In genomic region chr10:122141821-122142651, GRCh38 we compare ENCODE assay signal across 8 cellular contexts.
DNase-seq lines count a peak whose midpoint lies in the region; ATAC-seq, FAIRE-seq and TF ChIP-seq lines count a peak whose summit lies in the region.
"Had no signal": no experiment of that assay in that cellular context is flagged by ENCODE, and none has a peak within 500 bp of the region (broad histone marks: within the 10 kb centered on the region; RNA-seq: fewer than 3 reads in every experiment).

No MANE protein-coding gene starts in this region.

- TF ChIP-seq EP300 in HepG2 (IDR thresholded peaks at IDR 0.05; ENCODE audit: low read depth in 2 of 2, low read length in 2 of 2) (no peak), HepG2 (CRISPR knock-in tag; IDR thresholded peaks at IDR 0.05; ENCODE audit: borderline replicate concordance) (no peak)

- H3K4me3 ChIP-seq in mammary epithelial cell (replicated peaks in 1 of 3; ENCODE audit: insufficient read depth in 1 of 3, low read depth in 2 of 3, low read length in 3 of 3) (no peak overlapping the region), HepG2 (replicated peaks in 1 of 3; ENCODE audit: insufficient read depth in 1 of 3, low read depth in 2 of 3, low read length in 3 of 3) (no peak overlapping the region), thymus (ENCODE audit: low read length) (no peak overlapping the region)

- H2AFZ ChIP-seq in mammary epithelial cell (ENCODE audit: low read depth, low read length) (no peak overlapping the region), HepG2 (ENCODE audit: low read length) (no peak overlapping the region)

- TF ChIP-seq CTCF in mammary epithelial cell (conservative IDR thresholded peaks at IDR 0.05 in 1 of 2, IDR thresholded peaks at IDR 0.05 in 1 of 2; ENCODE audit: extremely low read depth in 1 of 2, insufficient read depth in 1 of 2, low read depth in 1 of 2, low read length in 2 of 2): no peak
- no peak for TF ChIP-seq CTCF in HepG2 (CRISPR knock-in tag; IDR thresholded peaks at IDR 0.05)

- POLR2A ChIA-PET in HepG2 (lab: Yijun Ruan, JAX): interaction anchor here (1.3 kb wide), 1 partner anchor 36 kb away, joined by 3 read pairs; no protein-coding TSS in a partner anchor

- intact Hi-C loops in mammary epithelial cell (cut with micrococcal nuclease) (loop anchor here (2.0 kb wide), 1 partner anchor 29 kb away; no protein-coding TSS in a partner anchor), HepG2 (cut with micrococcal nuclease; ENCODE audit: unreplicated experiment) (loop anchor here (10.0 kb wide), 1 partner anchor 123 kb away; no protein-coding TSS in a partner anchor)

- peaks cover 6% of the 10 kb centered on the region for H3K36me3 ChIP-seq in mammary epithelial cell (ENCODE audit: insufficient read depth, low read length)
- peaks cover 14 to 30% of the 10 kb centered on the region in 2 experiments for H3K36me3 ChIP-seq in HepG2 (replicated peaks in 1 of 2; ENCODE audit: control insufficient read depth in 1 of 2, insufficient read depth in 2 of 2, low read length in 2 of 2)
- no peaks in the 10 kb centered on the region for H3K36me3 ChIP-seq in thymus (ENCODE audit: control insufficient read depth, insufficient read depth)

- peak; percentile 68 for DNase-seq in M059J (ENCODE audit: low read depth)
- DNase-seq in mammary epithelial cell: peak; percentile 44
- no peak for DNase-seq in HepG2 (ENCODE audit: low spot score)
- DNase-seq in CD1c-positive myeloid dendritic cell (ENCODE audit: extremely low spot score): no peak
- no peak for DNase-seq in stimulated activated CD4-positive, alpha-beta T cell treated with anti-CD3 and anti-CD28 coated beads, Interleukin-4, amount 100 ng/mL, for 1 hour

- 65% methylated on average over 12 of the region's 15 CpGs for WGBS in mammary epithelial cell (ENCODE audit: low coverage, missing lambda C conversion rate)
- 91% methylated on average over 8 of the region's 15 CpGs for WGBS in HepG2 (ENCODE audit: low lambda C conversion rate)
- 85% methylated on average over 15 of the region's 15 CpGs for WGBS in thymus

- TF ChIP-seq POLR2A in HepG2 (IDR thresholded peaks at IDR 0.05; ENCODE audit: insufficient read depth in 1 of 2, low read depth in 2 of 2, low read length in 2 of 2): no peak

- dilution Hi-C loops in mammary epithelial cell (cut with HindIII; ENCODE audit: low sequenced_read_pairs): loop anchor here (5.0 kb wide), 1 partner anchor 55 kb away; no protein-coding TSS in a partner anchor

- ATAC-seq in HepG2: peak; percentile 44
- no peak for ATAC-seq in HG03565 (IDR thresholded peaks at IDR 0.05; ENCODE audit: unreplicated experiment)

- BruUV-seq in mammary epithelial cell (replicated peaks; lab: Mats Ljungman, UMichigan) (no TSS peak), HepG2 (replicated peaks; lab: Mats Ljungman, UMichigan) (no TSS peak)

- H3K9ac ChIP-seq in mammary epithelial cell (ENCODE audit: insufficient read depth, low read length) (no peak overlapping the region), HepG2 (ENCODE audit: insufficient read depth, low read depth, low read length) (no peak overlapping the region)

- peaks cover 39% of the 10 kb centered on the region for H3K4me1 ChIP-seq in mammary epithelial cell (ENCODE audit: insufficient read depth, low read length)
- peaks cover 25% of the 10 kb centered on the region for H3K4me1 ChIP-seq in HepG2 (ENCODE audit: insufficient read depth, low read length)
- no peaks in the 10 kb centered on the region for H3K4me1 ChIP-seq in thymus (ENCODE audit: control insufficient read depth, insufficient read depth, low read length)

- in situ Hi-C loops in mammary epithelial cell (cut with MboI; ENCODE audit: low sequenced_read_pairs in 2 of 2): no loop called here
- in situ Hi-C loops in HepG2 (cut with HindIII; ENCODE audit: extremely low pct_ligation_motif_present, low pct_unique_long_range_greater_than_20kb): no loop called here

- H3K79me2 ChIP-seq in mammary epithelial cell (ENCODE audit: insufficient read depth, low read length) (peaks cover 29% of the 10 kb centered on the region), HepG2 (ENCODE audit: insufficient read depth, low read length) (peaks cover 7% of the 10 kb centered on the region)

- H3K4me2 ChIP-seq in mammary epithelial cell (ENCODE audit: insufficient read depth, low read depth, low read length) (peak overlapping the region; percentile 49), HepG2 (ENCODE audit: low read depth, low read length) (no peak overlapping the region)

- no peak for TF ChIP-seq RAD21 in HepG2 (CRISPR knock-in tag; IDR thresholded peaks at IDR 0.05)

- CTCF ChIA-PET in mammary epithelial cell (lab: Charles Lee; ENCODE audit: low non-redundant PET): no interaction called here
- CTCF ChIA-PET in HepG2 (lab: Yijun Ruan, JAX; ENCODE audit: low intra/inter-chr PET ratio, low total read pairs): no interaction called here

- H3K9me3 ChIP-seq in mammary epithelial cell (replicated peaks; ENCODE audit: insufficient read depth, low read length) (no peaks in the 10 kb centered on the region), HepG2 (ENCODE audit: low read length) (no peaks in the 10 kb centered on the region), thymus (ENCODE audit: control insufficient read depth) (no peaks in the 10 kb centered on the region)

- H4K20me1 ChIP-seq in mammary epithelial cell (ENCODE audit: insufficient read depth, low read length) (no peaks in the 10 kb centered on the region), HepG2 (ENCODE audit: insufficient read depth, low read length) (peaks cover 22% of the 10 kb centered on the region)

- H3K27me3 ChIP-seq in mammary epithelial cell (ENCODE audit: insufficient read depth, low read length) (no peaks in the 10 kb centered on the region), HepG2 (ENCODE audit: control insufficient read depth in 1 of 2, insufficient read depth in 2 of 2, low read length in 2 of 2) (no peaks in the 10 kb centered on the region), thymus (ENCODE audit: control insufficient read depth, insufficient read depth) (no peaks in the 10 kb centered on the region)

- H3K27ac ChIP-seq in mammary epithelial cell (ENCODE audit: insufficient read depth, low read depth, low read length) (peak overlapping the region; percentile 61), HepG2 (ENCODE audit: extremely low read length, insufficient read depth, low read length) (no peak overlapping the region), thymus (ENCODE audit: low read depth) (peak overlapping the region; percentile 9)

- FAIRE-seq in HepG2 (lab: Jason Lieb, UNC): no peak
- FAIRE-seq: H54 had no signal

TF ChIP-seq in HepG2, 621 proteins besides CTCF, POLR2A, EP300 and RAD21:
- TF ChIP-seq ZBTB33 (CRISPR knock-in tag; IDR thresholded peaks at IDR 0.05) (peak; percentile 37; the same call in 1 of the 2 replicates), IRF2 (CRISPR knock-in tag; IDR thresholded peaks at IDR 0.05) (no peak), ZBTB39 (CRISPR knock-in tag; IDR thresholded peaks at IDR 0.05) (no peak), RFX3 (CRISPR knock-in tag; IDR thresholded peaks at IDR 0.05) (no peak), ZNF883 (CRISPR knock-in tag; IDR thresholded peaks at IDR 0.05; ENCODE audit: not compliant biosample characterization) (no peak), ZNF800 (CRISPR knock-in tag; IDR thresholded peaks at IDR 0.05) (no peak), ZNF468 (CRISPR knock-in tag; IDR thresholded peaks at IDR 0.05) (no peak), AGO2 (optimal IDR thresholded peaks at IDR 0.05; ENCODE audit: low read depth, low read length) (peak; percentile 12)

Comparison
In these comparisons a context has a peak if more than half of its experiments do, and no peak if none do; other contexts are left out.
1. DNase-seq: peak in M059J (single experiment) and mammary epithelial cell (single experiment); none in HepG2 (single experiment), CD1c-positive myeloid dendritic cell (single experiment) and stimulated activated CD4-positive, alpha-beta T cell treated with anti-CD3 and anti-CD28 coated beads, Interleukin-4, amount 100 ng/mL, for 1 hour (single experiment).